Comparison of ENCODE assay signal across 1 cellular context in genomic region chr17:41547921-41548843, GRCh38.
TF ChIP-seq lines count a peak whose summit lies in the region.

No MANE protein-coding gene starts in this region.

TF ChIP-seq in HepG2, 621 proteins besides CTCF, POLR2A, EP300 and RAD21 (continued from another document):
- no peak for TF ChIP-seq ZNF646 (CRISPR knock-in tag; IDR thresholded peaks at IDR 0.05)
- TF ChIP-seq ZNF788 (CRISPR knock-in tag; IDR thresholded peaks at IDR 0.05; ENCODE audit: borderline replicate concordance) = no peak
- TF ChIP-seq ZMYM3 (CRISPR knock-in tag; IDR thresholded peaks at IDR 0.05) = peak; percentile 83
- no peak for TF ChIP-seq RBFOX2 (IDR thresholded peaks at IDR 0.05; ENCODE audit: low read depth, low read length)
- TF ChIP-seq FOSL2 (CRISPR knock-in tag; IDR thresholded peaks at IDR 0.05) = peak; percentile 70
- no peak for TF ChIP-seq ZNF136 (CRISPR knock-in tag; IDR thresholded peaks at IDR 0.05; ENCODE audit: low read depth)
- no peak for TF ChIP-seq ZNF263 (CRISPR knock-in tag; IDR thresholded peaks at IDR 0.05)
- TF ChIP-seq ZSCAN12 (CRISPR knock-in tag; IDR thresholded peaks at IDR 0.05) = no peak
- TF ChIP-seq ZNF572 (CRISPR knock-in tag; IDR thresholded peaks at IDR 0.05) = no peak; the same call in 1 of the 2 replicates
- TF ChIP-seq NFE2L1 (CRISPR knock-in tag; IDR thresholded peaks at IDR 0.05; ENCODE audit: borderline replicate concordance) = 0 out of 2 replicates have a peak, but pooled peaks have one; percentile 31
- TF ChIP-seq TGIF2 (CRISPR knock-in tag; IDR thresholded peaks at IDR 0.05) = no peak
- no peak for TF ChIP-seq ZNF12 (CRISPR knock-in tag; IDR thresholded peaks at IDR 0.05)
- 0 out of 2 replicates have a peak, but pooled peaks have one; percentile 3 for TF ChIP-seq RFXAP (CRISPR knock-in tag; IDR thresholded peaks at IDR 0.05; ENCODE audit: borderline replicate concordance)
- no peak for TF ChIP-seq HBP1 (CRISPR knock-in tag; IDR thresholded peaks at IDR 0.05; ENCODE audit: low read depth)
- no peak for TF ChIP-seq NFKB2 (CRISPR knock-in tag; IDR thresholded peaks at IDR 0.05; ENCODE audit: borderline replicate concordance)
- no peak for TF ChIP-seq YEATS2 (CRISPR knock-in tag; IDR thresholded peaks at IDR 0.05; ENCODE audit: borderline replicate concordance)
- TF ChIP-seq KDM4B (CRISPR knock-in tag; IDR thresholded peaks at IDR 0.05) = no peak
- TF ChIP-seq ELF1 (CRISPR knock-in tag; IDR thresholded peaks at IDR 0.05) = no peak
- TF ChIP-seq ZNF841 (CRISPR knock-in tag; IDR thresholded peaks at IDR 0.05; ENCODE audit: borderline replicate concordance) = no peak
- no peak for TF ChIP-seq ZKSCAN8 (CRISPR knock-in tag; IDR thresholded peaks at IDR 0.05; ENCODE audit: borderline replicate concordance)
- no peak for TF ChIP-seq ARID3A (IDR thresholded peaks at IDR 0.05; ENCODE audit: low read depth, low read length)
- TF ChIP-seq MXD1 (CRISPR knock-in tag; IDR thresholded peaks at IDR 0.05) = peak; percentile 61; the same call in 1 of the 2 replicates
- TF ChIP-seq TBP (CRISPR knock-in tag; IDR thresholded peaks at IDR 0.05) = no peak
- peak; percentile 97 for TF ChIP-seq ZNF629 (CRISPR knock-in tag; conservative IDR thresholded peaks at IDR 0.05)
- 0 out of 2 replicates have a peak, but pooled peaks have one; percentile 31 for TF ChIP-seq HNRNPL (IDR thresholded peaks at IDR 0.05; ENCODE audit: low read depth, low read length)
- TF ChIP-seq ZNF234 (CRISPR knock-in tag; conservative IDR thresholded peaks at IDR 0.05) = 0 out of 2 replicates have a peak, but pooled peaks have one; percentile 25
- TF ChIP-seq ATF7 (IDR thresholded peaks at IDR 0.05) = no peak
- TF ChIP-seq ATF7 (CRISPR knock-in tag; IDR thresholded peaks at IDR 0.05) = no peak
- TF ChIP-seq ZNF737 (CRISPR knock-in tag; IDR thresholded peaks at IDR 0.05; ENCODE audit: borderline replicate concordance) = no peak
TF ChIP-seq in HepG2: peak in this region for 17.
